ENCODE assay signal across 19 cellular contexts in the genomic region with DNA sequence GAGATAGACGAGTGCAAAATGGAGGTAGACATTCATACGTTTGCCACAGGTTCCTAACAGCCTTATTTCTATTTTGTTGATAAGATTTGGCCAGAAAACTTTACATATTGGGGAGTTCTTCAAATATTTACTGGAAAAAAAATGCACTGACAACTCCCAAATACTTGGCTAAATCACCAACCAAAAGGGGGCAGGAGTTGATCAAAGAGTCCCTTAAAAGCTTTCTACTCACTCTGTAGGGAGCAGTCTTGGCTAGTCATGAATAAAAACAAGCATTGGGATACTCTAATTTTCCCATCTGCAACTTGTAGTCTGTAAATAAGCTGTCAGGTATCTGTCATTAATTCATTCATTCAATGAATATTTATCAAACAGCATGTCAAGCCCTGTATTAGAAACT. TPM values are rescaled to one million over a fixed set of nuclear protein-coding genes. Genes with fewer than 3 reads are reported as not detected.
DNase-seq lines count a peak whose midpoint lies in the region; ATAC-seq and TF ChIP-seq lines count a peak whose summit lies in the region.
"Had no signal": no experiment of that assay in that cellular context is flagged by ENCODE, and none has a peak within 500 bp of the region (broad histone marks: within the 10 kb centered on the region; RNA-seq: fewer than 3 reads in every experiment).

No MANE protein-coding gene starts in this region.

- TF ChIP-seq POLR2A in erythroblast (IDR thresholded peaks at IDR 0.05; ENCODE audit: low read length): no peak

- DNase-seq in NCI-H1105 treated with DMSO at 0.1 percent for 48 hours (lab: John Stamatoyannopoulos, UW) (peak; percentile 15), NCI-H1105 (lab: John Stamatoyannopoulos, UW) (no peak), RPMI7951 (ENCODE audit: low read depth) (peak; percentile 40), erythroblast (lab: John Stamatoyannopoulos, UW) (peak; percentile 2 to 36), renal cortical epithelial cell (ENCODE audit: low read depth) (peak; percentile 29), globus pallidus (ENCODE audit: low spot score) (no peak)
- DNase-seq in activated naive CD4-positive, alpha-beta T cell treated with anti-CD3 and anti-CD28 coated beads, Interleukin-2, amount 50 U/mL, for 16 hours: no peak
- DNase-seq: activated CD8-positive, alpha-beta T cell treated with anti-CD3 and anti-CD28 coated beads for 36 hours; CD4-positive, alpha-beta T cell; central memory CD4-positive, alpha-beta T cell; immature natural killer cell; MM.1S; NCI-H2029 treated with DMSO at 0.1 percent for 48 hours; NCI-H526 treated with DMSO at 0.1 percent for 48 hours; retina; stimulated activated naive CD8-positive, alpha-beta T cell treated with anti-CD3 and anti-CD28 coated beads, Interleukin-15, amount 100 ng/mL, for 72 hours had no signal

- no peak for ATAC-seq in GM18867 (IDR thresholded peaks at IDR 0.05; ENCODE audit: unreplicated experiment)
- ATAC-seq: activated CD8-positive, alpha-beta T cell treated with anti-CD3 and anti-CD28 coated beads for 36 hours; gastroesophageal sphincter; Panc1; stimulated activated naive CD8-positive, alpha-beta T cell treated with anti-CD3 and anti-CD28 coated beads, Interleukin-15, amount 100 ng/mL, for 72 hours had no signal

RNA-seq across cellular contexts. Expression of a gene that starts 18.4 kb away (rescaled TPM):
- total RNA-seq in RPMI7951 (2014; rRNA removed; shearing (Covaris generic)): 14.8 and 15.5 TPM in 2 replicates
- total RNA-seq in renal cortical epithelial cell: 2.6 and 7.3 TPM in 2 replicates

Comparison
In these comparisons a context has a peak if more than half of its experiments do, and no peak if none do; other contexts are left out.
1. DNase-seq: peak in NCI-H1105 treated with DMSO at 0.1 percent for 48 hours (single experiment), RPMI7951 (single experiment), erythroblast (2 of 2) and renal cortical epithelial cell (single experiment); none in NCI-H1105 (single experiment), activated naive CD4-positive, alpha-beta T cell treated with anti-CD3 and anti-CD28 coated beads, Interleukin-2, amount 50 U/mL, for 16 hours (single experiment) and globus pallidus (single experiment).